Comparison of ENCODE assay signal across 11 cellular contexts in genomic region chr2:143451622-143452021, GRCh38.
DNase-seq lines count a peak whose midpoint lies in the region; ATAC-seq, FAIRE-seq and TF ChIP-seq lines count a peak whose summit lies in the region.
"Had no signal": no experiment of that assay in that cellular context is flagged by ENCODE, and none has a peak within 500 bp of the region (broad histone marks: within the 10 kb centered on the region; RNA-seq: fewer than 3 reads in every experiment).

No MANE protein-coding gene starts in this region.

- no peaks in the 10 kb centered on the region for H3K79me2 ChIP-seq in HepG2 (ENCODE audit: insufficient read depth, low read length)

- no peaks in the 10 kb centered on the region for H3K27me3 ChIP-seq in HepG2 (ENCODE audit: control insufficient read depth in 1 of 2, insufficient read depth in 2 of 2, low read length in 2 of 2)
- H3K27me3 ChIP-seq: adrenal gland had no signal

- peak; percentile 54 for DNase-seq in AG09309 (ENCODE audit: low read depth)
- DNase-seq in astrocyte of the cerebellum (ENCODE audit: low read depth) = peak; percentile 28
- DNase-seq in HepG2 (ENCODE audit: low spot score) = no peak
- no peak for DNase-seq in cortex of kidney (lab: John Stamatoyannopoulos, UW)
- DNase-seq in Calu3 = no peak
- no peak for DNase-seq in NAMALWA (ENCODE audit: low spot score)
- DNase-seq: adrenal gland, NCI-H2029 had no signal

- H3K27ac ChIP-seq in HepG2 (ENCODE audit: extremely low read length, insufficient read depth, low read length) = no peak overlapping the region
- H3K27ac ChIP-seq: adrenal gland had no signal

- H3K4me1 ChIP-seq in HepG2 (ENCODE audit: insufficient read depth, low read length) = no peaks in the 10 kb centered on the region
- H3K4me1 ChIP-seq: adrenal gland had no signal

- intact Hi-C loops in HepG2 (cut with micrococcal nuclease; ENCODE audit: unreplicated experiment) = no loop called here
- intact Hi-C loops in Calu3 (cut with micrococcal nuclease; ENCODE audit: unreplicated experiment) = no loop called here

- POLR2A ChIA-PET in HepG2 (lab: Yijun Ruan, JAX) = no interaction called here

- no peak overlapping the region for H3K27ac Mint-ChIP-seq in Calu3 (ENCODE audit: unreplicated experiment)

- TF ChIP-seq EP300 in HepG2 (IDR thresholded peaks at IDR 0.05; ENCODE audit: low read depth in 2 of 2, low read length in 2 of 2) (no peak), HepG2 (CRISPR knock-in tag; IDR thresholded peaks at IDR 0.05; ENCODE audit: borderline replicate concordance) (no peak)

- BruUV-seq in HepG2 (replicated peaks; lab: Mats Ljungman, UMichigan) = no TSS peak
- no TSS peak for BruUV-seq in Calu3 (replicated peaks; lab: Mats Ljungman, UMichigan)

- CTCF ChIA-PET in HepG2 (lab: Yijun Ruan, JAX; ENCODE audit: low intra/inter-chr PET ratio, low total read pairs) (no interaction called here), Calu3 (lab: Charles Lee) (no interaction called here)

- no peak for FAIRE-seq in HepG2 (lab: Jason Lieb, UNC)
- FAIRE-seq: G401.6 had no signal

- no peaks in the 10 kb centered on the region for H3K9me3 ChIP-seq in HepG2 (ENCODE audit: low read length)
- H3K9me3 ChIP-seq: adrenal gland had no signal

- H3K4me2 ChIP-seq in HepG2 (ENCODE audit: low read depth, low read length) = no peak overlapping the region

- no peak for TF ChIP-seq RAD21 in HepG2 (CRISPR knock-in tag; IDR thresholded peaks at IDR 0.05)

- H3K9me3 Mint-ChIP-seq in Calu3 (ENCODE audit: low read depth, unreplicated experiment) = no peaks in the 10 kb centered on the region

- H3K4me1 Mint-ChIP-seq in Calu3 (ENCODE audit: low read depth, unreplicated experiment) = no peaks in the 10 kb centered on the region

- H3K36me3 ChIP-seq in HepG2 (replicated peaks in 1 of 2; ENCODE audit: control insufficient read depth in 1 of 2, insufficient read depth in 2 of 2, low read length in 2 of 2) = no peaks in the 10 kb centered on the region
- H3K36me3 ChIP-seq: adrenal gland had no signal

- H3K4me3 ChIP-seq in AG09309 (ENCODE audit: control insufficient read depth, low read depth, low read length) (no peak overlapping the region), astrocyte of the cerebellum (ENCODE audit: low read depth, low read length) (no peak overlapping the region), HepG2 (replicated peaks in 1 of 3; ENCODE audit: insufficient read depth in 1 of 3, low read depth in 2 of 3, low read length in 3 of 3) (no peak overlapping the region)

- H3K9ac ChIP-seq in HepG2 (ENCODE audit: insufficient read depth, low read depth, low read length) = no peak overlapping the region

- no peak overlapping the region for H3K4me3 Mint-ChIP-seq in Calu3 (ENCODE audit: low read depth, unreplicated experiment)

- WGBS in HepG2 (ENCODE audit: low lambda C conversion rate) = 21% methylated on average over 2 of the region's 2 CpGs

- H3K36me3 Mint-ChIP-seq in Calu3 (ENCODE audit: insufficient read depth, unreplicated experiment) = no peaks in the 10 kb centered on the region

- in situ Hi-C loops in astrocyte of the cerebellum (cut with HindIII; ENCODE audit: low sequenced_read_pairs) = no loop called here
- in situ Hi-C loops in HepG2 (cut with HindIII; ENCODE audit: extremely low pct_ligation_motif_present, low pct_unique_long_range_greater_than_20kb) = no loop called here

- no peaks in the 10 kb centered on the region for H3K27me3 Mint-ChIP-seq in Calu3 (ENCODE audit: unreplicated experiment)

- ATAC-seq in GM19395 (IDR thresholded peaks at IDR 0.05; ENCODE audit: unreplicated experiment) (peak; percentile 74), HG03378 (IDR thresholded peaks at IDR 0.05; ENCODE audit: unreplicated experiment) (peak; percentile 81), HepG2 (no peak)

- TF ChIP-seq POLR2A in HepG2 (IDR thresholded peaks at IDR 0.05; ENCODE audit: insufficient read depth in 1 of 2, low read depth in 2 of 2, low read length in 2 of 2) = no peak

- TF ChIP-seq CTCF in AG09309 (IDR thresholded peaks at IDR 0.05; ENCODE audit: control insufficient read depth, insufficient read depth, low read depth, low read length, missing control alignments) = no peak
- TF ChIP-seq CTCF in astrocyte of the cerebellum (IDR thresholded peaks at IDR 0.05; ENCODE audit: low read depth, low read length, missing control alignments) = no peak
- no peak for TF ChIP-seq CTCF in HepG2 (CRISPR knock-in tag; IDR thresholded peaks at IDR 0.05)
- no peak for TF ChIP-seq CTCF in Calu3 (IDR thresholded peaks at IDR 0.05; ENCODE audit: unreplicated experiment)

- no peak overlapping the region for H2AFZ ChIP-seq in HepG2 (ENCODE audit: low read length)

- no peaks in the 10 kb centered on the region for H4K20me1 ChIP-seq in HepG2 (ENCODE audit: insufficient read depth, low read length)

TF ChIP-seq in HepG2, 621 proteins besides CTCF, POLR2A, EP300 and RAD21:
- TF ChIP-seq SNAPC2 (CRISPR knock-in tag; IDR thresholded peaks at IDR 0.05) (no peak), FOXC1 (CRISPR knock-in tag; IDR thresholded peaks at IDR 0.05; ENCODE audit: borderline replicate concordance) (no peak), REST (IDR thresholded peaks at IDR 0.05; ENCODE audit: borderline replicate concordance in 1 of 2, low read depth in 1 of 2, low read length in 2 of 2) (no peak)

Comparison
In these comparisons a context has a peak if more than half of its experiments do, and no peak if none do; other contexts are left out.
1. DNase-seq: peak in AG09309 (single experiment) and astrocyte of the cerebellum (single experiment); none in HepG2 (single experiment), cortex of kidney (single experiment), Calu3 (single experiment) and NAMALWA (single experiment).